ENCODE assay signal across 1 cellular context in the genomic region with DNA sequence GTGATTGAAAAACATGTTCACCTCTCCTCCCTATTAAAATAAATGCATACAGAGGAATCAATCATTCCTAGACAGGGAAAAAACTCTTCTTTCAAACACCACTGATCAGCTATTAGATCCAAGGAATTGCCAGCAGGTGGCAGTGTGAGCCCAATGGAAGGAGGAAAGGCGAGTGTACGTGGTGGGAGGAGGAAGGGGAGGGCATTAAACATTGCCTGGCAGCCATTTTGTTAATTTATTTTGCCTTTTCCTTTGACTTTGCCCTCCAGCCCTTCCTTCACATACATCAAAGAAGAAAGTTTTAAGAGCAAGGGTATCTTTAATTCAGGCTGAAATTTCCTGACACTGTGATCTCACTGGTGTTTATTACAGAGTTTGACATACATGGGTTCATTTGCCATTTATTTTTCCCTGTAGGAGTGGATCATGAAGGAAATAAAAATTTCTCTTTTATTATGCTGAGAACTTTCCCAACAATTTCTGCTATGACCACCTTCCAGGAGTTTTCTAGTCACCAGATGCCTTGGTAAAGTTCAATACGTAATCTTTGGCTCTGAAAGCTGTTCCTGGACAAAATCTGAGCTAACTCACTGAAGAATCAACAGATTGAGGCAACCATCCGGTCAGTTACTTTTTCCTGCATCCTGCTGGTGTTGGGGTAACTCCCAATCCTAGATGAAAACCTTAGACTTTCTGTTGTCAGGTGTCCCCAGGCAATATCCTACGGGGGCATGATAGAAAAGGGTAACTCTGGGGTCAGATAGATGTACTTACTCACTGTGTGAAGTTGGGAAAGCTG.
TF ChIP-seq lines count a peak whose summit lies in the region.

No MANE protein-coding gene starts in this region.

TF ChIP-seq in GM23338, 12 proteins besides CTCF, POLR2A, EP300 and RAD21 (continued from another document):
- TF ChIP-seq EZH2 (IDR thresholded peaks at IDR 0.05; ENCODE audit: low read depth, unreplicated experiment) (no peak), JUNB (IDR thresholded peaks at IDR 0.05; ENCODE audit: unreplicated experiment) (no peak), CREB1 (CRISPR knock-in tag; IDR thresholded peaks at IDR 0.05; ENCODE audit: low read depth) (no peak), EZH2phosphoT487 (IDR thresholded peaks at IDR 0.05; ENCODE audit: unreplicated experiment) (no peak), ZNF462 (CRISPR knock-in tag; IDR thresholded peaks at IDR 0.05) (no peak), ZNF331 (CRISPR knock-in tag; IDR thresholded peaks at IDR 0.05; ENCODE audit: low read depth) (no peak), ZNF114 (CRISPR knock-in tag; IDR thresholded peaks at IDR 0.05) (no peak), STAT1 (IDR thresholded peaks at IDR 0.05; ENCODE audit: unreplicated experiment) (no peak)
- TF ChIP-seq, protein P1, sequence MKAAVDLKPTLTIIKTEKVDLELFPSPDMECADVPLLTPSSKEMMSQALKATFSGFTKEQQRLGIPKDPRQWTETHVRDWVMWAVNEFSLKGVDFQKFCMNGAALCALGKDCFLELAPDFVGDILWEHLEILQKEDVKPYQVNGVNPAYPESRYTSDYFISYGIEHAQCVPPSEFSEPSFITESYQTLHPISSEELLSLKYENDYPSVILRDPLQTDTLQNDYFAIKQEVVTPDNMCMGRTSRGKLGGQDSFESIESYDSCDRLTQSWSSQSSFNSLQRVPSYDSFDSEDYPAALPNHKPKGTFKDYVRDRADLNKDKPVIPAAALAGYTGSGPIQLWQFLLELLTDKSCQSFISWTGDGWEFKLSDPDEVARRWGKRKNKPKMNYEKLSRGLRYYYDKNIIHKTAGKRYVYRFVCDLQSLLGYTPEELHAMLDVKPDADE (IDR thresholded peaks at IDR 0.05), result no peak
